Comparison of ENCODE assay signal across 17 cellular contexts in the genomic region with DNA sequence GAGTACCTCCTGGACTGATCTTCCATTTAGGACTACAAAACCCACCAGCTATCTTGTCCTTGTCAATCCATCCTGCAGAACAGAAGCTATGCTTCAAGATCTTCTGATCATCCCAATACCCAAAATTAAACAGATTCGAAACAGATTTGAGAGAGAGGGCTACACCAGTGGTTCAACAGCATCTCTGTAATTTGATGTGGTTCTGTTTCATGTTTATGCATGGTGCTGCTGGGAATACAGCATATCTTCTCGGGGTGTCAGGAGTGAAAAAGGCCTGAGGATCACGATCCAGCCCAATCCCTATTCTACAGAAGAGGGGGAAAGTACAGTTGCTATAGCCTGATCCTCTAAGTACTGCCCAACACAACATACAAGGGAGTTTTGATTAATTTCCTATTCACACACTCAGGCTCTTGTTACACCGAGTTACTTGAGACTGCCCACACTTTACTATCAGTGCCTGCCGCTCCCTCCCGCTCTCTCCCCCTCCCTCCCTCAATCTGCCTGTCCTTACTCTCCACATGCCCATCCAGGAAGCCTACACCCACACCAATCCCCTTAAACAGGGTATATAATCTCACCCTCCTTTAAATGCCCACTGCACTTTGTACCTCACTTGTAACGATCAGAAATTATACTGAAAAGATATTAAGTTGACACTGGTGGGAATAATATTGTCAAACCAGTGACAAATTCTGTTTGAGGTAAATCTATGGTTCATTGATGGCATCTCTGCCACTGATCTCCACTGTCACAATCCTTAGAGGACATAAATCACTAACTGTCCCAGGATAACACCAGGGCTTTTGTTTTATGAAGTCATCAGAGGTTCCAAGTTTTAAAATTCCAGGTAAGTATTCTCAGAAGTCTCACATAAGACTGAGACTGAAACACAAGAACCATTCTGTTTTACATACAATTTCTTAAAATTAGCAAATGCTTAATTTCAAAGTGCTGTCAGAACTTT.
DNase-seq lines count a peak whose midpoint lies in the region; ATAC-seq and TF ChIP-seq lines count a peak whose summit lies in the region.
"Had no signal": no experiment of that assay in that cellular context is flagged by ENCODE, and none has a peak within 500 bp of the region (broad histone marks: within the 10 kb centered on the region; RNA-seq: fewer than 3 reads in every experiment).

No MANE protein-coding gene starts in this region.

- no peak overlapping the region for H3K4me3 Mint-ChIP-seq in CD4-positive, alpha-beta T cell
- H3K4me3 Mint-ChIP-seq: dendritic cell treated with granulocyte-macrophage colony-stimulating factor and Interleukin-4, amounts not matched to agents 40 ng/mL and 50 ng/mL, for 4 days had no signal

- H3K27me3 Mint-ChIP-seq in CD4-positive, alpha-beta T cell, result no peaks in the 10 kb centered on the region
- H3K27me3 Mint-ChIP-seq: dendritic cell treated with granulocyte-macrophage colony-stimulating factor and Interleukin-4, amounts not matched to agents 40 ng/mL and 50 ng/mL, for 4 days had no signal

- H3K9me3 ChIP-seq in CD4-positive, alpha-beta T cell (ENCODE audit: control insufficient read depth, low read length), result no peaks in the 10 kb centered on the region
- no peaks in the 10 kb centered on the region for H3K9me3 ChIP-seq in neutrophil
- H3K9me3 ChIP-seq: ascending aorta, BLaER1, thyroid gland had no signal

- POLR2A ChIA-PET in CD4-positive, alpha-beta T cell (lab: Charles Lee), result no interaction called here

- TF ChIP-seq CTCF in CD4-positive, alpha-beta T cell (IDR thresholded peaks at IDR 0.05), result no peak
- no peak for TF ChIP-seq CTCF in neutrophil (IDR thresholded peaks at IDR 0.05)

- peak overlapping the region; percentile 44 for H3K27ac Mint-ChIP-seq in CD4-positive, alpha-beta T cell
- H3K27ac Mint-ChIP-seq: dendritic cell treated with granulocyte-macrophage colony-stimulating factor and Interleukin-4, amounts not matched to agents 40 ng/mL and 50 ng/mL, for 4 days had no signal

- intact Hi-C loops in CD4-positive, alpha-beta T cell (cut with DNase I, micrococcal nuclease), result loop anchor here in 1 of 2 experiments (5.0 kb wide), 1 partner anchor 353 kb away; no protein-coding TSS in a partner anchor

- peaks cover 48% of the 10 kb centered on the region for H3K36me3 Mint-ChIP-seq in CD4-positive, alpha-beta T cell (ENCODE audit: low read depth)

- ATAC-seq in CD4-positive, alpha-beta T cell (ENCODE audit: poor library complexity), result no peak

- H3K27ac ChIP-seq in CD4-positive, alpha-beta T cell (ENCODE audit: low read depth, low read length), result no peak overlapping the region
- H3K27ac ChIP-seq in epithelial cell of prostate (peak overlapping the region; percentile 31), neutrophil (peak overlapping the region; percentile 85)
- H3K27ac ChIP-seq: ascending aorta, BLaER1, parathyroid adenoma, thyroid gland had no signal

- CTCF ChIA-PET in CD4-positive, alpha-beta T cell (lab: Charles Lee), result no interaction called here

- DNase-seq in CD4-positive, alpha-beta T cell, result no peak
- DNase-seq in HuH-7 (ENCODE audit: low spot score) (peak; percentile 23), epithelial cell of prostate (ENCODE audit: low read depth, low spot score) (no peak), NCI-H1105 (lab: John Stamatoyannopoulos, UW) (no peak), amygdala (lab: John Stamatoyannopoulos, UW) (no peak), LoVo (ENCODE audit: low spot score) (no peak)
- DNase-seq in stimulated activated naive CD4-positive, alpha-beta T cell treated with Interleukin-2 at 50 U/mL for 16 hours (lab: John Stamatoyannopoulos, UW), result no peak
- DNase-seq: activated CD4-positive, CD25-positive, alpha-beta regulatory T cell; IMR-90; NCI-H446 treated with DMSO at 0.1 percent for 48 hours; OCI-M1; thyroid gland had no signal

- H3K4me3 ChIP-seq in neutrophil (ENCODE audit: low read depth in 1 of 2, low read length in 1 of 2), result no peak overlapping the region
- H3K4me3 ChIP-seq: ascending aorta, BLaER1, thyroid gland had no signal

- peaks cover 59% of the 10 kb centered on the region for H3K4me1 Mint-ChIP-seq in CD4-positive, alpha-beta T cell (ENCODE audit: low read depth)

- no peaks in the 10 kb centered on the region for H3K9me3 Mint-ChIP-seq in CD4-positive, alpha-beta T cell
- H3K9me3 Mint-ChIP-seq: dendritic cell treated with granulocyte-macrophage colony-stimulating factor and Interleukin-4, amounts not matched to agents 40 ng/mL and 50 ng/mL, for 4 days had no signal

- peaks cover 63 to 77% of the 10 kb centered on the region in 2 experiments for H3K4me1 ChIP-seq in neutrophil (ENCODE audit: control insufficient read depth in 1 of 2, insufficient read depth in 1 of 2, low read depth in 1 of 2, low read length in 1 of 2)
- H3K4me1 ChIP-seq: ascending aorta had no signal

- H3K27me3 ChIP-seq in CD4-positive, alpha-beta T cell (ENCODE audit: control insufficient read depth, insufficient read depth, low read length), result no peaks in the 10 kb centered on the region
- H3K27me3 ChIP-seq in neutrophil, result no peaks in the 10 kb centered on the region
- H3K27me3 ChIP-seq: ascending aorta, BLaER1, thyroid gland had no signal

- no peaks in the 10 kb centered on the region for H3K36me3 ChIP-seq in neutrophil
- H3K36me3 ChIP-seq: ascending aorta, thyroid gland had no signal
